In the genomic region with DNA sequence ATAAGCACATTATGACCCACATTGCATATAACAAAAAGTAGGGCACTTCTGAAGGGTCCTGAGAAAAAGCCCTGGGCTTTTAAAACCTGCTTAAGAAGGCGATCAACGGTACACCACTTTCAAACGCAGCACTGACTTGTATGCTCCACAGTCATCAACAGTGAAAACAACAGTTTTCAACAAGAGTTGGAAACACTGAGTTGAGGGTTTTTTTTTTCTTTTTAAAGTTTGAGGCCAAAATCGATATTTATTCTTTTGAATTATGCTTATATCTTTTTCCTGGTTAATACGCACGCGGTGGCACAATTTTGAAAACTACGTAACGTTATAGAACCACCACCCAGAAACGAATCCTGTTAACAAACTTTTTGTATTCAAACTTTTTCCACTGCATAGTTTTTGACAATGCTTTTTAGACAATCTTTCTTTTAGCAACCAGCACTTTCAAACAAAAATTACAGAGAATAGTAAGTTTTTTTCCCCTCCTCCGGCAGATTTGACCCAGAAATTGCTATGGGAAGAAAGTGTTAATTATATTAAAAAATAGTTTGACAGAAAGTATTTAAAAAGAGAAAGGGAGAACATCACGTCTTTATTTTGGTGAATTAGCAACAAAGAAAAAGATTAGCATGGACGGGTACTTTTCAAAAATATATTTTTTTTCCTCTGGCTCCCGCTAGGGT, we compare ENCODE assay signal across 1 cellular context.
A peak's percentile ranks its signal among the peaks of the same experiment; 100 is the strongest.
TF ChIP-seq lines count a peak whose summit lies in the region.

No MANE protein-coding gene starts in this region.

TF ChIP-seq in K562, 482 proteins besides CTCF, POLR2A, EP300 and RAD21 (continued from another document):
- TF ChIP-seq, protein P1, sequence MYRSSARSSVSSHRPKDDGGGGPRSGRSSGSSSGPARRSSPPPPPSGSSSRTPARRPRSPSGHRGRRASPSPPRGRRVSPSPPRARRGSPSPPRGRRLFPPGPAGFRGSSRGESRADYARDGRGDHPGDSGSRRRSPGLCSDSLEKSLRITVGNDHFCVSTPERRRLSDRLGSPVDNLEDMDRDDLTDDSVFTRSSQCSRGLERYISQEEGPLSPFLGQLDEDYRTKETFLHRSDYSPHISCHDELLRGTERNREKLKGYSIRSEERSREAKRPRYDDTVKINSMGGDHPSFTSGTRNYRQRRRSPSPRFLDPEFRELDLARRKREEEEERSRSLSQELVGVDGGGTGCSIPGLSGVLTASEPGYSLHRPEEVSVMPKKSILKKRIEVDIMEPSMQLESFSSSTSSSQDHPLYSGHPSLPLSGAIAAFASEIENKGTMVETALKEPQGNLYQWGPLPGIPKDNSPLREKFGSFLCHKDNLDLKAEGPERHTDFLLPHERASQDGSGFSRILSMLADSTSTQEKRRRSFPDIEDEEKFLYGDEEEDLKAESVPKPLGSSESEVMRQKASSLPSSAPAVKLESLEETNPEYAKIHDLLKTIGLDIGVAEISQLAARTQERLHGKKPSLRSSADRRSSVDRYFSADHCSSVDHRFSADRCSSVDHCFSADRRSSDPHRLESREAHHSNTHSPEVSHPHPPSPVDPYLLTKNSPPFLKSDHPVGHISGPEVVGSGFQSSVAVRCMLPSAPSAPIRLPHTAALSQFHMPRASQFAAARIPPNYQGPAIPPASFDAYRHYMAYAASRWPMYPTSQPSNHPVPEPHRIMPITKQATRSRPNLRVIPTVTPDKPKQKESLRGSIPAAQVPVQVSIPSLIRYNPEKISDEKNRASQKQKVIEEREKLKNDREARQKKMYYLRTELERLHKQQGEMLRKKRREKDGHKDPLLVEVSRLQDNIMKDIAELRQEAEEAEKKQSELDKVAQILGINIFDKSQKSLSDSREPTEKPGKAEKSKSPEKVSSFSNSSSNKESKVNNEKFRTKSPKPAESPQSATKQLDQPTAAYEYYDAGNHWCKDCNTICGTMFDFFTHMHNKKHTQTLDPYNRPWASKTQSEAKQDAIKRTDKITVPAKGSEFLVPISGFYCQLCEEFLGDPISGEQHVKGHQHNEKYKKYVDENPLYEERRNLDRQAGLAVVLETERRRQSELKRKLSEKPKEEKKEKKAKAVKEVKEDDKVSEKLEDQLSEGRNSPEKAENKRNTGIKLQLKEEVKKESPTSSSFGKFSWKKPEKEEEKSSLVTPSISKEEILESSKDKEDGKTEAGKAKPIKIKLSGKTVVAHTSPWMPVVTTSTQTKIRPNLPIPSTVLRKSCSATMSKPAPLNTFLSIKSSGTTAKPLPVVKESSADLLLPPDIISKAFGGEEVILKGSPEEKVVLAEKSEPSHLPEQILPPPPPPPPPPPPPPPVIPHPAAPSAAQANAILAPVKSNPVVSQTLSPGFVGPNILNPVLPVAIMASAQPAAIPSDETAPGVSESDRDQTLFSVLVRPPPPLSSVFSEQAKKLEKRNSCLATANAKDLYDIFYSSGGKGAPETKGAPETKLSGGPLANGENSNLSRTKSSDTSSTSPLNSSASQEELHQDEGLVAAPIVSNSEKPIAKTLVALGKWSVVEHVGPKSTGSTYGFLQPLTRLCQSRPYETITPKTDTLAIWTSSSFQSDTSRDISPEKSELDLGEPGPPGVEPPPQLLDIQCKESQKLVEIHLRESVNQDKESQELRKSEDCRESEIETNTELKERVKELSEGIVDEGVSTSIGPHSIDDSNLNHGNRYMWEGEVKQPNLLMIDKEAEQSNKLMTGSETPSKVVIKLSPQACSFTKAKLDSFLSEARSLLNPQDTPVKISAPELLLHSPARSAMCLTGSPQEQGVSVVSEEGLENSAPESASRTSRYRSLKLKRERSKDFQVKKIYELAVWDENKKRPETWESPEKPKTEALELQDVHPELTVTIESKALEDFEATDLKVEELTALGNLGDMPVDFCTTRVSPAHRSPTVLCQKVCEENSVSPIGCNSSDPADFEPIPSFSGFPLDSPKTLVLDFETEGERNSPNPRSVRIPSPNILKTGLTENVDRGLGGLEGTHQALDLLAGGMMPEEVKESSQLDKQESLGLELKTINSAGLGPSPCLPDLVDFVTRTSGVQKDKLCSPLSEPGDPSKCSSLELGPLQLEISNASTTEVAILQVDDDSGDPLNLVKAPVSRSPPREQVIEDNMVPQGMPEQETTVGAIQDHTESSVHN (IDR thresholded peaks at IDR 0.05; ENCODE audit: borderline replicate concordance in 1 of 2, low read depth in 1 of 2), result 0 out of 4 replicates have a peak, but pooled peaks of 1 of the 2 experiments have one; percentile 37
- TF ChIP-seq ZFX (CRISPR knock-in tag; IDR thresholded peaks at IDR 0.05) (no peak), CCNT2 (IDR thresholded peaks at IDR 0.05; ENCODE audit: borderline replicate concordance, extremely low read depth, insufficient read length, low read depth, low read length) (peak; percentile 1), ZNF407 (IDR thresholded peaks at IDR 0.05; ENCODE audit: low read depth) (no peak), ZKSCAN8 (CRISPR knock-in tag; IDR thresholded peaks at IDR 0.05) (0 out of 2 replicates have a peak, but pooled peaks have one; percentile 27), KLF16 (IDR thresholded peaks at IDR 0.05) (no peak), MTA1 (IDR thresholded peaks at IDR 0.05; ENCODE audit: borderline replicate concordance) (no peak), ADNP (tag; IDR thresholded peaks at IDR 0.05) (peak; percentile 56; the same call in 1 of the 2 replicates), LCOR (CRISPR knock-in tag; IDR thresholded peaks at IDR 0.05) (0 out of 2 replicates have a peak, but pooled peaks have one; percentile 6), ARNT (IDR thresholded peaks at IDR 0.05) (0 out of 4 replicates have a peak, but pooled peaks of 1 of the 2 experiments have one; percentile 40), NRF1 (conservative IDR thresholded peaks at IDR 0.05 in 1 of 2, IDR thresholded peaks at IDR 0.05 in 1 of 2) (no peak), DIDO1 (tag; IDR thresholded peaks at IDR 0.05; ENCODE audit: low read depth) (no peak), SMAD3 (CRISPR knock-in tag; conservative IDR thresholded peaks at IDR 0.05) (no peak), POLR2B (IDR thresholded peaks at IDR 0.05; ENCODE audit: low read depth, partially characterized antibody) (no peak)
- TF ChIP-seq, protein P2, sequence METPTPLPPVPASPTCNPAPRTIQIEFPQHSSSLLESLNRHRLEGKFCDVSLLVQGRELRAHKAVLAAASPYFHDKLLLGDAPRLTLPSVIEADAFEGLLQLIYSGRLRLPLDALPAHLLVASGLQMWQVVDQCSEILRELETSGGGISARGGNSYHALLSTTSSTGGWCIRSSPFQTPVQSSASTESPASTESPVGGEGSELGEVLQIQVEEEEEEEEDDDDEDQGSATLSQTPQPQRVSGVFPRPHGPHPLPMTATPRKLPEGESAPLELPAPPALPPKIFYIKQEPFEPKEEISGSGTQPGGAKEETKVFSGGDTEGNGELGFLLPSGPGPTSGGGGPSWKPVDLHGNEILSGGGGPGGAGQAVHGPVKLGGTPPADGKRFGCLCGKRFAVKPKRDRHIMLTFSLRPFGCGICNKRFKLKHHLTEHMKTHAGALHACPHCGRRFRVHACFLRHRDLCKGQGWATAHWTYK (CRISPR knock-in tag; IDR thresholded peaks at IDR 0.05), result no peak
- TF ChIP-seq, protein P3, sequence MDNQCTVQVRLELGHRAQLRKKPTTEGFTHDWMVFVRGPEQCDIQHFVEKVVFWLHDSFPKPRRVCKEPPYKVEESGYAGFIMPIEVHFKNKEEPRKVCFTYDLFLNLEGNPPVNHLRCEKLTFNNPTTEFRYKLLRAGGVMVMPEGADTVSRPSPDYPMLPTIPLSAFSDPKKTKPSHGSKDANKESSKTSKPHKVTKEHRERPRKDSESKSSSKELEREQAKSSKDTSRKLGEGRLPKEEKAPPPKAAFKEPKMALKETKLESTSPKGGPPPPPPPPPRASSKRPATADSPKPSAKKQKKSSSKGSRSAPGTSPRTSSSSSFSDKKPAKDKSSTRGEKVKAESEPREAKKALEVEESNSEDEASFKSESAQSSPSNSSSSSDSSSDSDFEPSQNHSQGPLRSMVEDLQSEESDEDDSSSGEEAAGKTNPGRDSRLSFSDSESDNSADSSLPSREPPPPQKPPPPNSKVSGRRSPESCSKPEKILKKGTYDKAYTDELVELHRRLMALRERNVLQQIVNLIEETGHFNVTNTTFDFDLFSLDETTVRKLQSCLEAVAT (IDR thresholded peaks at IDR 0.05), result 0 out of 4 replicates have a peak, but pooled peaks of 1 of the 2 experiments have one; percentile 15
